Comparison of ENCODE assay signal across 10 cellular contexts in genomic region chr19:12984683-12985048, GRCh38. TPM values are rescaled to one million over a fixed set of nuclear protein-coding genes. Genes with fewer than 3 reads are reported as not detected.
DNase-seq lines count a peak whose midpoint lies in the region; ATAC-seq and TF ChIP-seq lines count a peak whose summit lies in the region.
"Had no signal": no experiment of that assay in that cellular context is flagged by ENCODE, and none has a peak within 500 bp of the region (broad histone marks: within the 10 kb centered on the region; RNA-seq: fewer than 3 reads in every experiment).

No MANE protein-coding gene starts in this region.

- peaks cover 11% of the 10 kb centered on the region for H3K27me3 ChIP-seq in mucosa of stomach (ENCODE audit: control insufficient read depth, insufficient read depth, low read length)
- H3K27me3 ChIP-seq in suprapubic skin: no peaks in the 10 kb centered on the region

- TF ChIP-seq POLR2A in suprapubic skin (IDR thresholded peaks at IDR 0.05): no peak

- no peak for TF ChIP-seq EP300 in suprapubic skin (IDR thresholded peaks at IDR 0.05)

- no peak for TF ChIP-seq CTCF in suprapubic skin (IDR thresholded peaks at IDR 0.05)

- H3K4me3 ChIP-seq in mucosa of stomach (ENCODE audit: low read length) (no peak overlapping the region), suprapubic skin (no peak overlapping the region)
- H3K4me3 ChIP-seq: upper lobe of right lung had no signal

- H3K9ac ChIP-seq in mucosa of stomach (ENCODE audit: low read length): peak overlapping the region; percentile 32

- peaks cover 34% of the 10 kb centered on the region for H3K4me1 ChIP-seq in mucosa of stomach (ENCODE audit: control insufficient read depth, insufficient read depth, low read length)
- peaks cover 24% of the 10 kb centered on the region for H3K4me1 ChIP-seq in suprapubic skin

- WGBS in suprapubic skin: 33% methylated on average over 10 of the region's 10 CpGs

- peak overlapping the region; percentile 78 for H3K27ac ChIP-seq in suprapubic skin
- H3K27ac ChIP-seq: upper lobe of right lung had no signal

- ATAC-seq in GM18511 (IDR thresholded peaks at IDR 0.05; ENCODE audit: unreplicated experiment): no peak

- DNase-seq in NCI-H146 (lab: John Stamatoyannopoulos, UW) (peak; percentile 42), NCI-H146 treated with DMSO at 0.1 percent for 48 hours (lab: John Stamatoyannopoulos, UW; ENCODE audit: unreplicated experiment) (no peak), anterior cingulate cortex (lab: John Stamatoyannopoulos, UW) (peak in 33 of 58 donors; percentile 14 to 84 (median 50)), suprapubic skin (ENCODE audit: low spot score in 2 of 2) (peak in 1 of 2 donors; percentile 70), NCI-H2029 treated with DMSO at 0.1 percent for 48 hours (lab: John Stamatoyannopoulos, UW) (no peak), mesenteric fat pad (ENCODE audit: low spot score) (no peak)
- DNase-seq: NCI-H2081 treated with DMSO at 0.1 percent for 48 hours, upper lobe of right lung had no signal

- H3K9me3 ChIP-seq in mucosa of stomach (ENCODE audit: control insufficient read depth, low read length): no peaks in the 10 kb centered on the region
- H3K9me3 ChIP-seq in suprapubic skin: no peaks in the 10 kb centered on the region
- H3K9me3 ChIP-seq: upper lobe of right lung had no signal

- H3K36me3 ChIP-seq in mucosa of stomach (ENCODE audit: control insufficient read depth, insufficient read depth, low read length) (no peaks in the 10 kb centered on the region), suprapubic skin (no peaks in the 10 kb centered on the region)
- H3K36me3 ChIP-seq: upper lobe of right lung had no signal

RNA-seq across cellular contexts. Expression of gene NFIX, which starts 10.6 kb away (rescaled TPM):
- 100 to 1,000 TPM; 126 to 223 (median 176) TPM for total RNA-seq in suprapubic skin
- 166 TPM for total RNA-seq in mesenteric fat pad

RNA-seq across cellular contexts. Expression of gene DAND5, which starts 15.3 kb away (rescaled TPM):
- not detected for total RNA-seq in suprapubic skin
- not detected for total RNA-seq in mesenteric fat pad
- total RNA-seq: upper lobe of right lung had no signal

RNA-seq across cellular contexts. Expression of gene GADD45GIP1, which starts 27.6 kb away (rescaled TPM):
- total RNA-seq in suprapubic skin (10 to 100 TPM; 20.4 to 31.0 (median 24.8) TPM), mesenteric fat pad (19.8 TPM)

RNA-seq across cellular contexts. Expression of gene RAD23A, which starts 39.0 kb away (rescaled TPM):
- 100 to 1,000 TPM in 3 of 4 donors, 10 to 100 TPM in 1; 95.4 to 120 (median 109) TPM for total RNA-seq in suprapubic skin
- total RNA-seq in mesenteric fat pad: 143 TPM

RNA-seq across cellular contexts. Expression of gene CALR, which starts 46.3 kb away (rescaled TPM):
- 100 to 1,000 TPM; 131 to 285 (median 237) TPM for total RNA-seq in suprapubic skin
- 877 TPM for total RNA-seq in mesenteric fat pad

Comparison
In these comparisons a context has a peak if more than half of its experiments do, and no peak if none do; other contexts are left out.
1. DNase-seq: peak in NCI-H146 (single experiment) and anterior cingulate cortex (33 of 58); none in NCI-H146 treated with DMSO at 0.1 percent for 48 hours (single experiment), NCI-H2029 treated with DMSO at 0.1 percent for 48 hours (single experiment) and mesenteric fat pad (single experiment).